Comparison of ENCODE assay signal across 1 cellular context in genomic region chr1:206926286-206926685, GRCh38.
TF ChIP-seq lines count a peak whose summit lies in the region.

No MANE protein-coding gene starts in this region.

TF ChIP-seq in HepG2, 621 proteins besides CTCF, POLR2A, EP300 and RAD21:
- TF ChIP-seq, protein P1, sequence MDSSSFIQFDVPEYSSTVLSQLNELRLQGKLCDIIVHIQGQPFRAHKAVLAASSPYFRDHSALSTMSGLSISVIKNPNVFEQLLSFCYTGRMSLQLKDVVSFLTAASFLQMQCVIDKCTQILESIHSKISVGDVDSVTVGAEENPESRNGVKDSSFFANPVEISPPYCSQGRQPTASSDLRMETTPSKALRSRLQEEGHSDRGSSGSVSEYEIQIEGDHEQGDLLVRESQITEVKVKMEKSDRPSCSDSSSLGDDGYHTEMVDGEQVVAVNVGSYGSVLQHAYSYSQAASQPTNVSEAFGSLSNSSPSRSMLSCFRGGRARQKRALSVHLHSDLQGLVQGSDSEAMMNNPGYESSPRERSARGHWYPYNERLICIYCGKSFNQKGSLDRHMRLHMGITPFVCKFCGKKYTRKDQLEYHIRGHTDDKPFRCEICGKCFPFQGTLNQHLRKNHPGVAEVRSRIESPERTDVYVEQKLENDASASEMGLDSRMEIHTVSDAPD (CRISPR knock-in tag; IDR thresholded peaks at IDR 0.05) = no peak
- TF ChIP-seq NFE2L2 (IDR thresholded peaks at IDR 0.05; ENCODE audit: low read length) (no peak), DMAP1 (CRISPR knock-in tag; IDR thresholded peaks at IDR 0.05) (no peak), ATF4 (CRISPR knock-in tag; IDR thresholded peaks at IDR 0.05) (no peak), MYC (CRISPR knock-in tag; IDR thresholded peaks at IDR 0.05; ENCODE audit: borderline replicate concordance) (no peak), ZNF292 (CRISPR knock-in tag; IDR thresholded peaks at IDR 0.05; ENCODE audit: borderline replicate concordance, low read depth) (no peak), ZNF354B (CRISPR knock-in tag; IDR thresholded peaks at IDR 0.05) (no peak)
- TF ChIP-seq, protein P2, sequence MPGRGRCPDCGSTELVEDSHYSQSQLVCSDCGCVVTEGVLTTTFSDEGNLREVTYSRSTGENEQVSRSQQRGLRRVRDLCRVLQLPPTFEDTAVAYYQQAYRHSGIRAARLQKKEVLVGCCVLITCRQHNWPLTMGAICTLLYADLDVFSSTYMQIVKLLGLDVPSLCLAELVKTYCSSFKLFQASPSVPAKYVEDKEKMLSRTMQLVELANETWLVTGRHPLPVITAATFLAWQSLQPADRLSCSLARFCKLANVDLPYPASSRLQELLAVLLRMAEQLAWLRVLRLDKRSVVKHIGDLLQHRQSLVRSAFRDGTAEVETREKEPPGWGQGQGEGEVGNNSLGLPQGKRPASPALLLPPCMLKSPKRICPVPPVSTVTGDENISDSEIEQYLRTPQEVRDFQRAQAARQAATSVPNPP (CRISPR knock-in tag; IDR thresholded peaks at IDR 0.05) = no peak
